Comparison of ENCODE assay signal across 28 cellular contexts in the genomic region with DNA sequence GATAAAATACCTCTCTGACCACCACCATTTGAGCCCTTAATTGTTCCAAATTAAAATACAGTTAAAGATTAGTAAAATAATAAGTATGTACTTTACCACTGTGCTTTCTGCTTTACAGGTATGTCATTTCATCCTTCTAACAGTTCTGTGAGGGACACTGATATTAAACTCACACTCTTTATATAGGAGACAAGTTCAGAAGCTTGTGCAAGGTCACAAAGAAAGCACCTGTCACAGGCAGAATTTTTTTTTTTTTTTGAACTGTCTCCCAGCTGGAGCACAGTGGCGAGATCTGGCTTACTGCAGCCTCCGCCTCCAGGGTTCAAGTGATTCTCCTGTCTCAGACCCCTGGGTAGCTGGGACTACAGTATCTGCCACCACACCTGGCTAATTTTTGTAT. TPM values are rescaled to one million over a fixed set of nuclear protein-coding genes. Genes with fewer than 3 reads are reported as not detected.
"Had no signal": no experiment of that assay in that cellular context is flagged by ENCODE, and none has a peak within 500 bp of the region (broad histone marks: within the 10 kb centered on the region; RNA-seq: fewer than 3 reads in every experiment).

No MANE protein-coding gene starts in this region.

- H3K4me1 ChIP-seq: esophagus muscularis mucosa, heart left ventricle, neural progenitor cell, parathyroid adenoma, right atrium auricular region, spleen, tibial nerve, upper lobe of left lung had no signal

- H3K27ac ChIP-seq: esophagus muscularis mucosa, heart left ventricle, hepatocyte, neural progenitor cell, parathyroid adenoma, right atrium auricular region, spleen, thoracic aorta, tibial nerve, upper lobe of left lung had no signal

- H3K4me3 ChIP-seq: esophagus muscularis mucosa, heart left ventricle, hepatocyte, lung, mucosa of descending colon, neural progenitor cell, right atrium auricular region, spleen, thoracic aorta, tibial nerve, upper lobe of left lung had no signal

- H3K27me3 Mint-ChIP-seq: memory B cell; naive thymus-derived CD4-positive, alpha-beta T cell; progenitor cell of endocrine pancreas; stimulated activated memory B cell treated with anti-CD40 and anti-IgM and Interleukin-4, amounts not matched to agents 10 μg/mL and 1 μg/mL and 100 μg/mL, for 72 hours had no signal

- ATAC-seq: heart left ventricle; left lobe of liver; mucosa of descending colon; naive thymus-derived CD4-positive, alpha-beta T cell; sciatic nerve; stimulated activated memory B cell treated with anti-CD40 and anti-IgM and Interleukin-4, amounts not matched to agents 10 μg/mL and 1 μg/mL and 100 μg/mL, for 72 hours; stimulated activated naive CD8-positive, alpha-beta T cell treated with anti-CD3 and anti-CD28 coated beads, Interleukin-15, Interleukin-2, amounts not matched to agents 100 U/mL and 50 U/mL, for 24 hours had no signal

- H3K27ac Mint-ChIP-seq: endodermal cell; memory B cell; nephron; neural progenitor cell; progenitor cell of endocrine pancreas; stimulated activated memory B cell treated with anti-CD40 and anti-IgM and Interleukin-4, amounts not matched to agents 10 μg/mL and 1 μg/mL and 100 μg/mL, for 72 hours had no signal

- H3K9me3 Mint-ChIP-seq: memory B cell; naive thymus-derived CD4-positive, alpha-beta T cell; nephron; neural progenitor cell; stimulated activated memory B cell treated with anti-CD40 and anti-IgM and Interleukin-4, amounts not matched to agents 10 μg/mL and 1 μg/mL and 100 μg/mL, for 72 hours had no signal

- H3K4me1 Mint-ChIP-seq: endodermal cell; memory B cell; nephron; neural progenitor cell; stimulated activated memory B cell treated with anti-CD40 and anti-IgM and Interleukin-4, amounts not matched to agents 10 μg/mL and 1 μg/mL and 100 μg/mL, for 72 hours had no signal

- H3K9me3 ChIP-seq: esophagus muscularis mucosa, heart left ventricle, mucosa of descending colon, right atrium auricular region, thoracic aorta, tibial nerve, upper lobe of left lung had no signal

- FAIRE-seq: colon, kidney, urothelium cell line had no signal

- H3K9ac ChIP-seq: neural progenitor cell, parathyroid adenoma had no signal

- DNase-seq: effector CD8-positive, alpha-beta T cell; endodermal cell; foreskin melanocyte; heart left ventricle; kidney; mucosa of descending colon; naive thymus-derived CD4-positive, alpha-beta T cell; spleen; stimulated activated CD4-positive, alpha-beta T cell treated with anti-CD3 and anti-CD28 coated beads, Interleukin-4, amount 100 ng/mL, for 4 hours; stimulated activated naive CD8-positive, alpha-beta T cell treated with anti-CD3 and anti-CD28 coated beads, Interleukin-15, Interleukin-2, amounts not matched to agents 100 U/mL and 50 U/mL, for 24 hours; substantia nigra; upper lobe of left lung had no signal

- H3K27me3 ChIP-seq: esophagus muscularis mucosa, heart left ventricle, hepatocyte, neural progenitor cell, right atrium auricular region, spleen, tibial nerve, upper lobe of left lung had no signal

- H3K4me3 Mint-ChIP-seq: endodermal cell; memory B cell; naive thymus-derived CD4-positive, alpha-beta T cell; nephron; neural progenitor cell; stimulated activated memory B cell treated with anti-CD40 and anti-IgM and Interleukin-4, amounts not matched to agents 10 μg/mL and 1 μg/mL and 100 μg/mL, for 72 hours had no signal

RNA-seq across cellular contexts. Expression of a gene that starts 21.6 kb away (rescaled TPM):
- polyA plus RNA-seq: hepatocyte had no signal
